In the genomic region with DNA sequence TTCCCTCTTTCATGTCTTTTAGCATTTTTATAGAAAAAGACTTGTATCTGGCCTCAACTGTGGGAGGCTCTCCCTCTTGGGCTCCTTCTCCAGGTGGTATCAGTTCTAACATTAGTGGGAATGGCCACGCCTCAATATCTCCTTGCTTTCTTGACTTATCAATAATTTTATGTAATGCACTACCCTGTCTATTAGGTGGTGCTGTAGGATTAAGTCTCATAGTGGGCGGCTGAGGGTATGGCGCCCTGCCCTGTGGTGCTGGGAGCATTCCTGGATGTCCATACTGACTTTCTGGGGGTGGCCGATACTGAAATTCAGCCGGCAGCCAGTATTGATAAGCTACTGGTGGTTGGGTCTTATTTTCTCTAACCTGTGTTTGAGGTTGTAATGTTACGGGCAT, we compare ENCODE assay signal across 1 cellular context.
TF ChIP-seq lines count a peak whose summit lies in the region.

No MANE protein-coding gene starts in this region.

TF ChIP-seq in A549, 52 proteins besides CTCF, POLR2A, EP300 and RAD21 (continued from another document):
- TF ChIP-seq, protein P1, sequence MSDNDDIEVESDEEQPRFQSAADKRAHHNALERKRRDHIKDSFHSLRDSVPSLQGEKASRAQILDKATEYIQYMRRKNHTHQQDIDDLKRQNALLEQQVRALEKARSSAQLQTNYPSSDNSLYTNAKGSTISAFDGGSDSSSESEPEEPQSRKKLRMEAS (IDR thresholded peaks at IDR 0.05): no peak
